In the genomic region with DNA sequence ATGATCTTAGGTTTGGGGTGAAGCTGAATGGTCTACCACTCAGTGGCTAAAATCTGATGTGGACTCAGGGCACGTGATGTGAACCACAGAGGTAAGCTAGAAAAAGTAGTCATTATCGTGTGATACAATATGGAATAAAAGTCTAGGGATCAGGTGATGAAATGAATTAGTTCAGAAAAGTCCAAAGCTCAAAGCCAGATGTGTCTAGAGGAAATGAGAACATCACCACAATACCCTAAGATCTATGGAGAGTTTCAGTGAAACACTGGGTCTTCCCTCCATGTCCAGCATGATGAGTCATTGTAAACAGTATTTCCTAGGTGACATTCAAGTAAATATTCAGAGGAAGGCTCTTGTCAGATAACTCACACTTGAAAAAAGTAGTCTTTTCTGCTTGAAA, we compare ENCODE assay signal across 18 cellular contexts.
DNase-seq lines count a peak whose midpoint lies in the region; ATAC-seq and TF ChIP-seq lines count a peak whose summit lies in the region.
"Had no signal": no experiment of that assay in that cellular context is flagged by ENCODE, and none has a peak within 500 bp of the region (broad histone marks: within the 10 kb centered on the region; RNA-seq: fewer than 3 reads in every experiment).

No MANE protein-coding gene starts in this region.

- no peaks in the 10 kb centered on the region for H3K9me3 ChIP-seq in MM.1S (replicated peaks; ENCODE audit: insufficient read depth, low read length)
- H3K9me3 ChIP-seq: right atrium auricular region had no signal

- ATAC-seq in GM21717 (IDR thresholded peaks at IDR 0.05; ENCODE audit: unreplicated experiment) (peak; percentile 48), HG03378 (IDR thresholded peaks at IDR 0.05; ENCODE audit: unreplicated experiment) (no peak)

- DNase-seq in M059J (ENCODE audit: low read depth) (peak; percentile 66), choroid plexus epithelial cell (ENCODE audit: low read depth) (peak; percentile 80), renal cortical epithelial cell (ENCODE audit: low read depth) (peak; percentile 89), endothelial cell (ENCODE audit: low spot score) (no peak), chondrocyte (ENCODE audit: low spot score) (no peak), MM.1S (no peak)
- DNase-seq: activated CD4-positive, alpha-beta memory T cell treated with anti-CD3 and anti-CD28 coated beads, Interleukin-2, amount 10 ng/mL, durations not matched to agents 7 days and 5 days; amygdala; NCI-H2227 treated with DMSO at 0.1 percent for 48 hours; nephron progenitor cell; stimulated activated CD4-positive, alpha-beta T cell treated with anti-CD3 and anti-CD28 coated beads, Interleukin-2, amount 100 ng/mL, for 24 hours had no signal

- no peaks in the 10 kb centered on the region for H3F3A ChIP-seq in MM.1S (ENCODE audit: insufficient read depth, low read length)

- H3K9me3 Mint-ChIP-seq in endothelial cell (ENCODE audit: unreplicated experiment) (no peaks in the 10 kb centered on the region), chondrocyte (ENCODE audit: low read depth) (no peaks in the 10 kb centered on the region)
- H3K9me3 Mint-ChIP-seq: activated CD4-positive, alpha-beta memory T cell treated with anti-CD3 and anti-CD28 coated beads, Interleukin-2, amount 10 ng/mL, durations not matched to agents 7 days and 5 days; activated T-helper 1 cell treated with anti-CD3 and anti-CD28 coated beads, Interleukin-12 subunit alpha, Interleukin-12 subunit beta, Interleukin-2, Interleukin-4 antibody, amounts not matched to agents 30 ng/mL and 10 ng/mL and 1 ng/mL, durations not matched to agents 14 hours and 24 hours and 36 hours; dendritic cell treated with granulocyte-macrophage colony-stimulating factor and Interleukin-4, amounts not matched to agents 40 ng/mL and 50 ng/mL, for 4 days; memory B cell had no signal

- H3K27me3 ChIP-seq in MM.1S (replicated peaks; ENCODE audit: insufficient read depth, low read length): no peaks in the 10 kb centered on the region
- H3K27me3 ChIP-seq: right atrium auricular region had no signal

- no peaks in the 10 kb centered on the region for H3K36me3 ChIP-seq in MM.1S (replicated peaks; ENCODE audit: insufficient read depth, low read length)
- H3K36me3 ChIP-seq: right atrium auricular region had no signal

- H3K27ac Mint-ChIP-seq in endothelial cell (ENCODE audit: unreplicated experiment) (no peak overlapping the region), chondrocyte (ENCODE audit: unreplicated experiment) (no peak overlapping the region)
- H3K27ac Mint-ChIP-seq: activated CD4-positive, alpha-beta memory T cell treated with anti-CD3 and anti-CD28 coated beads, Interleukin-2, amount 10 ng/mL, durations not matched to agents 7 days and 5 days; activated T-helper 1 cell treated with anti-CD3 and anti-CD28 coated beads, Interleukin-12 subunit alpha, Interleukin-12 subunit beta, Interleukin-2, Interleukin-4 antibody, amounts not matched to agents 30 ng/mL and 10 ng/mL and 1 ng/mL, durations not matched to agents 14 hours and 24 hours and 36 hours; dendritic cell treated with granulocyte-macrophage colony-stimulating factor and Interleukin-4, amounts not matched to agents 40 ng/mL and 50 ng/mL, for 4 days; memory B cell; nephron progenitor cell had no signal

- no peak overlapping the region for H2AFZ ChIP-seq in MM.1S (ENCODE audit: low read length)

- no peak overlapping the region for H3K27ac ChIP-seq in MM.1S (ENCODE audit: low read length)
- H3K27ac ChIP-seq: C4-2B, right atrium auricular region had no signal

- TF ChIP-seq CTCF in choroid plexus epithelial cell (conservative IDR thresholded peaks at IDR 0.05; ENCODE audit: low read depth, low read length): no peak
- no peak for TF ChIP-seq CTCF in endothelial cell (IDR thresholded peaks at IDR 0.05; ENCODE audit: unreplicated experiment)
- no peak for TF ChIP-seq CTCF in chondrocyte (IDR thresholded peaks at IDR 0.05)
- no peak for TF ChIP-seq CTCF in MM.1S (IDR thresholded peaks at IDR 0.05; ENCODE audit: low read length)

- H3K4me2 ChIP-seq in MM.1S (ENCODE audit: low read depth, low read length): no peak overlapping the region

- no peaks in the 10 kb centered on the region for H3K9me2 ChIP-seq in MM.1S (replicated peaks; ENCODE audit: insufficient read depth, low read length)

- no peaks in the 10 kb centered on the region for H3K79me2 ChIP-seq in MM.1S (ENCODE audit: low read length)

- no peak overlapping the region for H3K4me3 Mint-ChIP-seq in endothelial cell (ENCODE audit: unreplicated experiment)
- no peak overlapping the region for H3K4me3 Mint-ChIP-seq in chondrocyte (ENCODE audit: unreplicated experiment)
- H3K4me3 Mint-ChIP-seq: activated CD4-positive, alpha-beta memory T cell treated with anti-CD3 and anti-CD28 coated beads, Interleukin-2, amount 10 ng/mL, durations not matched to agents 7 days and 5 days; activated T-helper 1 cell treated with anti-CD3 and anti-CD28 coated beads, Interleukin-12 subunit alpha, Interleukin-12 subunit beta, Interleukin-2, Interleukin-4 antibody, amounts not matched to agents 30 ng/mL and 10 ng/mL and 1 ng/mL, durations not matched to agents 14 hours and 24 hours and 36 hours; dendritic cell treated with granulocyte-macrophage colony-stimulating factor and Interleukin-4, amounts not matched to agents 40 ng/mL and 50 ng/mL, for 4 days; memory B cell; nephron progenitor cell had no signal

- peaks cover 1% of the 10 kb centered on the region for H3K27me3 Mint-ChIP-seq in endothelial cell (ENCODE audit: unreplicated experiment)
- no peaks in the 10 kb centered on the region for H3K27me3 Mint-ChIP-seq in chondrocyte (ENCODE audit: low read depth)
- H3K27me3 Mint-ChIP-seq: activated CD4-positive, alpha-beta memory T cell treated with anti-CD3 and anti-CD28 coated beads, Interleukin-2, amount 10 ng/mL, durations not matched to agents 7 days and 5 days; dendritic cell treated with granulocyte-macrophage colony-stimulating factor and Interleukin-4, amounts not matched to agents 40 ng/mL and 50 ng/mL, for 4 days; memory B cell had no signal

- H3K4me3 ChIP-seq in choroid plexus epithelial cell (ENCODE audit: low read depth, low read length) (no peak overlapping the region), MM.1S (ENCODE audit: low read length) (no peak overlapping the region)
- H3K4me3 ChIP-seq: right atrium auricular region had no signal

- H3K4me1 Mint-ChIP-seq in endothelial cell (ENCODE audit: unreplicated experiment) (no peaks in the 10 kb centered on the region), chondrocyte (ENCODE audit: low read depth) (peaks cover 14% of the 10 kb centered on the region)
- H3K4me1 Mint-ChIP-seq: activated CD4-positive, alpha-beta memory T cell treated with anti-CD3 and anti-CD28 coated beads, Interleukin-2, amount 10 ng/mL, durations not matched to agents 7 days and 5 days; nephron progenitor cell had no signal

- H3K4me1 ChIP-seq in MM.1S (ENCODE audit: low read length): no peaks in the 10 kb centered on the region
- H3K4me1 ChIP-seq: right atrium auricular region had no signal

- no peaks in the 10 kb centered on the region for H4K20me1 ChIP-seq in MM.1S (ENCODE audit: insufficient read depth, low read length)

- H3K9ac ChIP-seq in MM.1S (ENCODE audit: low read length): no peak overlapping the region

- H3K36me3 Mint-ChIP-seq in endothelial cell (ENCODE audit: low read depth, unreplicated experiment): no peaks in the 10 kb centered on the region
- no peaks in the 10 kb centered on the region for H3K36me3 Mint-ChIP-seq in chondrocyte (ENCODE audit: low read depth)
- H3K36me3 Mint-ChIP-seq: memory B cell had no signal

Comparison
In these comparisons a context has a peak if more than half of its experiments do, and no peak if none do; other contexts are left out.
1. DNase-seq: peak in M059J (single experiment), choroid plexus epithelial cell (single experiment) and renal cortical epithelial cell (single experiment); none in endothelial cell (single experiment), chondrocyte (single experiment) and MM.1S (single experiment).